Comparison of ENCODE assay signal across 1 cellular context in the genomic region with DNA sequence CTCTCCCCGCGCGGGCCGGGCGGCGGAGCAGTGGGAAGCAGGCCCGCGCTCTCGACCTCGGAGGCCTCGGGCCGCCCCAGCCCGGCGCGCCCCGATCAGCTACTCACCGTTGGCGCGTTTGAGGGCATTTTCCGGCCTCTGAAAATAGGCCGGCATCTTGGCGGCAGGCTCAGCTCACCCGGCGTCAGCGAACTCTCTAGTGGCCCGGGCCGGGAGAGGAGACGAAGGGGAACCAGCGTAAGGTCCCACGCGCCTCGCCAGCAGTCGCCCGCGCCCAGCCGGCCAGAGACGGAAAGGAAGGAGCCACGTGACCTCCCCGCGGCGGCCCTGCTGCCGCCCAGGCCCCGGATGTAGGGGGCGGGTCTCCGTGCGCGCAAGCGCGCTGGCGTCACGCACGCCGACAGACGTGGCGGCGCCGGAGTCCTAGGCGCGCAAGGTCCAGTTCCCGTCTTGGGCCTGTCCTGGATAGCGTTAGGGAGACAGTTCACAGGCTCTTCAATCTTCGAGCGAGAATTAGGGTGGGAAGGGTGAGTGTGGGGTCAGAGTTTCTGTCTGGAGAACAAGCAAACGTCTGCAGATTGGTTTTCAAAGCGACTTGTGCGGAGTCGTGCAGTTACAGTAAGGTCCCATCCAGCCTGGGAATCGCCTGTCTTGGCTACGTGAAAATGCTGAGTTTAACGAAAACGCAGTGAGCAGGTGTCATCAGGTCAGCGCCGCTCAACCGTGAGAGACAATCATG.
TF ChIP-seq lines count a peak whose summit lies in the region.

Gene EIF3A (minus strand): TSS at position 297 of the 739 bp plus-strand sequence. CDS start 141 bp downstream, at position 156.

TF ChIP-seq in HepG2, 621 proteins besides CTCF, POLR2A, EP300 and RAD21 (continued from another document and continues in another):
- TF ChIP-seq NFE2L2 (IDR thresholded peaks at IDR 0.05; ENCODE audit: low read length) (no peak), ZBTB43 (CRISPR knock-in tag; conservative IDR thresholded peaks at IDR 0.05) (peak; percentile 79; the same call in 1 of the 2 replicates), KLF16 (CRISPR knock-in tag; IDR thresholded peaks at IDR 0.05) (peak in 1 of 2 experiments; percentile 72; a peak in 2 of 4 replicates), ATF2 (CRISPR knock-in tag; IDR thresholded peaks at IDR 0.05) (no peak), RNF219 (CRISPR knock-in tag; IDR thresholded peaks at IDR 0.05) (no peak; the same call in 1 of the 2 replicates), ZBTB42 (CRISPR knock-in tag; IDR thresholded peaks at IDR 0.05) (no peak), ZNF225 (CRISPR knock-in tag; IDR thresholded peaks at IDR 0.05) (no peak; the same call in 1 of the 2 replicates), ZHX2 (IDR thresholded peaks at IDR 0.05; ENCODE audit: low read depth) (peak; percentile 55), ZHX2 (CRISPR knock-in tag; IDR thresholded peaks at IDR 0.05; ENCODE audit: borderline replicate concordance) (0 out of 2 replicates have a peak, but pooled peaks have one; percentile 9), ZNF136 (CRISPR knock-in tag; IDR thresholded peaks at IDR 0.05; ENCODE audit: low read depth) (no peak), ZNF746 (CRISPR knock-in tag; IDR thresholded peaks at IDR 0.05) (peak; percentile 47; the same call in 1 of the 2 replicates), SNAPC2 (CRISPR knock-in tag; IDR thresholded peaks at IDR 0.05) (peak; percentile 53; the same call in 1 of the 2 replicates), HIVEP1 (CRISPR knock-in tag; IDR thresholded peaks at IDR 0.05) (peak; percentile 34; the same call in 1 of the 2 replicates), ZSCAN30 (CRISPR knock-in tag; IDR thresholded peaks at IDR 0.05) (peak; percentile 76; the same call in 1 of the 2 replicates), ZNF124 (CRISPR knock-in tag; IDR thresholded peaks at IDR 0.05) (peak; percentile 79; the same call in 1 of the 2 replicates), ZNF484 (CRISPR knock-in tag; IDR thresholded peaks at IDR 0.05; ENCODE audit: borderline replicate concordance, low read depth) (peak; percentile 80; the same call in 1 of the 2 replicates), ZNF558 (CRISPR knock-in tag; IDR thresholded peaks at IDR 0.05; ENCODE audit: borderline replicate concordance) (peak; percentile 96; the same call in 1 of the 2 replicates), JDP2 (CRISPR knock-in tag; IDR thresholded peaks at IDR 0.05; ENCODE audit: borderline replicate concordance) (no peak; the same call in 1 of the 2 replicates), NRL (CRISPR knock-in tag; IDR thresholded peaks at IDR 0.05; ENCODE audit: borderline replicate concordance) (peak; percentile 70), ZNF563 (CRISPR knock-in tag; IDR thresholded peaks at IDR 0.05) (peak; percentile 87), ZNF776 (CRISPR knock-in tag; IDR thresholded peaks at IDR 0.05) (peak; percentile 63; the same call in 1 of the 2 replicates)
- TF ChIP-seq, protein P1, sequence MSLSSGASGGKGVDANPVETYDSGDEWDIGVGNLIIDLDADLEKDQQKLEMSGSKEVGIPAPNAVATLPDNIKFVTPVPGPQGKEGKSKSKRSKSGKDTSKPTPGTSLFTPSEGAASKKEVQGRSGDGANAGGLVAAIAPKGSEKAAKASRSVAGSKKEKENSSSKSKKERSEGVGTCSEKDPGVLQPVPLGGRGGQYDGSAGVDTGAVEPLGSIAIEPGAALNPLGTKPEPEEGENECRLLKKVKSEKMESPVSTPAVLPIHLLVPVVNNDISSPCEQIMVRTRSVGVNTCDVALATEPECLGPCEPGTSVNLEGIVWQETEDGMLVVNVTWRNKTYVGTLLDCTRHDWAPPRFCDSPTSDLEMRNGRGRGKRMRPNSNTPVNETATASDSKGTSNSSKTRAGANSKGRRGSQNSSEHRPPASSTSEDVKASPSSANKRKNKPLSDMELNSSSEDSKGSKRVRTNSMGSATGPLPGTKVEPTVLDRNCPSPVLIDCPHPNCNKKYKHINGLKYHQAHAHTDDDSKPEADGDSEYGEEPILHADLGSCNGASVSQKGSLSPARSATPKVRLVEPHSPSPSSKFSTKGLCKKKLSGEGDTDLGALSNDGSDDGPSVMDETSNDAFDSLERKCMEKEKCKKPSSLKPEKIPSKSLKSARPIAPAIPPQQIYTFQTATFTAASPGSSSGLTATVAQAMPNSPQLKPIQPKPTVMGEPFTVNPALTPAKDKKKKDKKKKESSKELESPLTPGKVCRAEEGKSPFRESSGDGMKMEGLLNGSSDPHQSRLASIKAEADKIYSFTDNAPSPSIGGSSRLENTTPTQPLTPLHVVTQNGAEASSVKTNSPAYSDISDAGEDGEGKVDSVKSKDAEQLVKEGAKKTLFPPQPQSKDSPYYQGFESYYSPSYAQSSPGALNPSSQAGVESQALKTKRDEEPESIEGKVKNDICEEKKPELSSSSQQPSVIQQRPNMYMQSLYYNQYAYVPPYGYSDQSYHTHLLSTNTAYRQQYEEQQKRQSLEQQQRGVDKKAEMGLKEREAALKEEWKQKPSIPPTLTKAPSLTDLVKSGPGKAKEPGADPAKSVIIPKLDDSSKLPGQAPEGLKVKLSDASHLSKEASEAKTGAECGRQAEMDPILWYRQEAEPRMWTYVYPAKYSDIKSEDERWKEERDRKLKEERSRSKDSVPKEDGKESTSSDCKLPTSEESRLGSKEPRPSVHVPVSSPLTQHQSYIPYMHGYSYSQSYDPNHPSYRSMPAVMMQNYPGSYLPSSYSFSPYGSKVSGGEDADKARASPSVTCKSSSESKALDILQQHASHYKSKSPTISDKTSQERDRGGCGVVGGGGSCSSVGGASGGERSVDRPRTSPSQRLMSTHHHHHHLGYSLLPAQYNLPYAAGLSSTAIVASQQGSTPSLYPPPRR (CRISPR knock-in tag; IDR thresholded peaks at IDR 0.05; ENCODE audit: borderline replicate concordance), result no peak; the same call in 1 of the 2 replicates
- TF ChIP-seq, protein P2, sequence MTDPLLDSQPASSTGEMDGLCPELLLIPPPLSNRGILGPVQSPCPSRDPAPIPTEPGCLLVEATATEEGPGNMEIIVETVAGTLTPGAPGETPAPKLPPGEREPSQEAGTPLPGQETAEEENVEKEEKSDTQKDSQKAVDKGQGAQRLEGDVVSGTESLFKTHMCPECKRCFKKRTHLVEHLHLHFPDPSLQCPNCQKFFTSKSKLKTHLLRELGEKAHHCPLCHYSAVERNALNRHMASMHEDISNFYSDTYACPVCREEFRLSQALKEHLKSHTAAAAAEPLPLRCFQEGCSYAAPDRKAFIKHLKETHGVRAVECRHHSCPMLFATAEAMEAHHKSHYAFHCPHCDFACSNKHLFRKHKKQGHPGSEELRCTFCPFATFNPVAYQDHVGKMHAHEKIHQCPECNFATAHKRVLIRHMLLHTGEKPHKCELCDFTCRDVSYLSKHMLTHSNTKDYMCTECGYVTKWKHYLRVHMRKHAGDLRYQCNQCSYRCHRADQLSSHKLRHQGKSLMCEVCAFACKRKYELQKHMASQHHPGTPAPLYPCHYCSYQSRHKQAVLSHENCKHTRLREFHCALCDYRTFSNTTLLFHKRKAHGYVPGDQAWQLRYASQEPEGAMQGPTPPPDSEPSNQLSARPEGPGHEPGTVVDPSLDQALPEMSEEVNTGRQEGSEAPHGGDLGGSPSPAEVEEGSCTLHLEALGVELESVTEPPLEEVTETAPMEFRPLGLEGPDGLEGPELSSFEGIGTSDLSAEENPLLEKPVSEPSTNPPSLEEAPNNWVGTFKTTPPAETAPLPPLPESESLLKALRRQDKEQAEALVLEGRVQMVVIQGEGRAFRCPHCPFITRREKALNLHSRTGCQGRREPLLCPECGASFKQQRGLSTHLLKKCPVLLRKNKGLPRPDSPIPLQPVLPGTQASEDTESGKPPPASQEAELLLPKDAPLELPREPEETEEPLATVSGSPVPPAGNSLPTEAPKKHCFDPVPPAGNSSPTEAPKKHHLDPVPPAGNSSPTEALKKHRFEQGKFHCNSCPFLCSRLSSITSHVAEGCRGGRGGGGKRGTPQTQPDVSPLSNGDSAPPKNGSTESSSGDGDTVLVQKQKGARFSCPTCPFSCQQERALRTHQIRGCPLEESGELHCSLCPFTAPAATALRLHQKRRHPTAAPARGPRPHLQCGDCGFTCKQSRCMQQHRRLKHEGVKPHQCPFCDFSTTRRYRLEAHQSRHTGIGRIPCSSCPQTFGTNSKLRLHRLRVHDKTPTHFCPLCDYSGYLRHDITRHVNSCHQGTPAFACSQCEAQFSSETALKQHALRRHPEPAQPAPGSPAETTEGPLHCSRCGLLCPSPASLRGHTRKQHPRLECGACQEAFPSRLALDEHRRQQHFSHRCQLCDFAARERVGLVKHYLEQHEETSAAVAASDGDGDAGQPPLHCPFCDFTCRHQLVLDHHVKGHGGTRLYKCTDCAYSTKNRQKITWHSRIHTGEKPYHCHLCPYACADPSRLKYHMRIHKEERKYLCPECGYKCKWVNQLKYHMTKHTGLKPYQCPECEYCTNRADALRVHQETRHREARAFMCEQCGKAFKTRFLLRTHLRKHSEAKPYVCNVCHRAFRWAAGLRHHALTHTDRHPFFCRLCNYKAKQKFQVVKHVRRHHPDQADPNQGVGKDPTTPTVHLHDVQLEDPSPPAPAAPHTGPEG (CRISPR knock-in tag; IDR thresholded peaks at IDR 0.05), result 0 out of 2 replicates have a peak, but pooled peaks have one; percentile 30
- TF ChIP-seq, protein P3, sequence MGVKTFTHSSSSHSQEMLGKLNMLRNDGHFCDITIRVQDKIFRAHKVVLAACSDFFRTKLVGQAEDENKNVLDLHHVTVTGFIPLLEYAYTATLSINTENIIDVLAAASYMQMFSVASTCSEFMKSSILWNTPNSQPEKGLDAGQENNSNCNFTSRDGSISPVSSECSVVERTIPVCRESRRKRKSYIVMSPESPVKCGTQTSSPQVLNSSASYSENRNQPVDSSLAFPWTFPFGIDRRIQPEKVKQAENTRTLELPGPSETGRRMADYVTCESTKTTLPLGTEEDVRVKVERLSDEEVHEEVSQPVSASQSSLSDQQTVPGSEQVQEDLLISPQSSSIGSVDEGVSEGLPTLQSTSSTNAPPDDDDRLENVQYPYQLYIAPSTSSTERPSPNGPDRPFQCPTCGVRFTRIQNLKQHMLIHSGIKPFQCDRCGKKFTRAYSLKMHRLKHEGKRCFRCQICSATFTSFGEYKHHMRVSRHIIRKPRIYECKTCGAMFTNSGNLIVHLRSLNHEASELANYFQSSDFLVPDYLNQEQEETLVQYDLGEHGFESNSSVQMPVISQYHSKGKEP (CRISPR knock-in tag; IDR thresholded peaks at IDR 0.05), result peak; percentile 72
